ENCODE assay signal across 23 cellular contexts in the genomic region with DNA sequence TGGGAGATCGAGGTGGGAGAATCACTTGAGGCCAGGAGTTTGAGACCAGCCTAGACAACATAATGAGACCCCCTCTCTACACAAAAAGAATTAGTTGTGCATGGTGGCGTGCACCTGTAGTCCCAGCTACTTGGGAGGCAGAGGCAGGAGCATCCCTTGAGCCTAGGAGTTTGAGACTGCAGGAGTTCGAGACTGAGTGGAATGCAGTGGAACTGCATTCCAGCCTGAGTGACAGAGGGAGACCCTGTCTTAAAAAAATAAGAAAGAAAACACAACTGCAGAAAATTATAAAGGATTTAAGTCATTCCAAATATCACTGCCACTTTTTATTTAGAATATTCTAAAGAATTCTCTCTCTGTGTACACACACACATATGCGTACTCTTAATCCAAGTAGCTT.
"Had no signal": no experiment of that assay in that cellular context is flagged by ENCODE, and none has a peak within 500 bp of the region (broad histone marks: within the 10 kb centered on the region; RNA-seq: fewer than 3 reads in every experiment).

No MANE protein-coding gene starts in this region.

- FAIRE-seq: endometrium, endothelial cell of umbilical vein, frontal cortex, keratinocyte had no signal

- H3K27me3 ChIP-seq: colonic mucosa, esophagus muscularis mucosa, foreskin keratinocyte, gastroesophageal sphincter, heart left ventricle, hepatocyte, left lung had no signal

- H3K27ac Mint-ChIP-seq: dendritic cell treated with granulocyte-macrophage colony-stimulating factor and Interleukin-4, amounts not matched to agents 40 ng/mL and 50 ng/mL, for 4 days; effector memory CD8-positive, alpha-beta T cell; endodermal cell; naive thymus-derived CD4-positive, alpha-beta T cell had no signal

- H3K36me3 ChIP-seq: colonic mucosa, left lung had no signal

- H3K9me3 Mint-ChIP-seq: dendritic cell treated with granulocyte-macrophage colony-stimulating factor and Interleukin-4, amounts not matched to agents 40 ng/mL and 50 ng/mL, for 4 days; effector memory CD8-positive, alpha-beta T cell had no signal

- H3K4me1 ChIP-seq: colonic mucosa, esophagus muscularis mucosa, gastroesophageal sphincter, heart left ventricle, left lung, lower lobe of right lung had no signal

- H3K4me1 Mint-ChIP-seq: endodermal cell had no signal

- H3K9me3 ChIP-seq: colonic mucosa, esophagus muscularis mucosa, gastroesophageal sphincter, heart left ventricle, left lung, lower lobe of right lung had no signal

- DNase-seq: colonic mucosa; cortex of kidney; effector CD8-positive, alpha-beta T cell; effector memory CD8-positive, alpha-beta T cell; endodermal cell; foreskin keratinocyte; heart left ventricle; hypothalamus; left cardiac atrium; left lung; left ventricle myocardium superior; lower lobe of right lung; mesenchymal stem cell; midbrain; naive thymus-derived CD4-positive, alpha-beta T cell had no signal

- H3K4me3 Mint-ChIP-seq: dendritic cell treated with granulocyte-macrophage colony-stimulating factor and Interleukin-4, amounts not matched to agents 40 ng/mL and 50 ng/mL, for 4 days; effector memory CD8-positive, alpha-beta T cell; endodermal cell; naive thymus-derived CD4-positive, alpha-beta T cell had no signal

- H3K27ac ChIP-seq: colonic mucosa, esophagus muscularis mucosa, foreskin keratinocyte, gastroesophageal sphincter, heart left ventricle, hepatocyte, left lung, lower lobe of right lung had no signal

- H3K79me2 ChIP-seq: hepatocyte had no signal

- H2AFZ ChIP-seq: hepatocyte had no signal

- H3K4me2 ChIP-seq: hepatocyte had no signal

- H3K4me3 ChIP-seq: colonic mucosa, esophagus muscularis mucosa, gastroesophageal sphincter, heart left ventricle, hepatocyte, left lung, lower lobe of right lung had no signal

- H3K27me3 Mint-ChIP-seq: dendritic cell treated with granulocyte-macrophage colony-stimulating factor and Interleukin-4, amounts not matched to agents 40 ng/mL and 50 ng/mL, for 4 days; effector memory CD8-positive, alpha-beta T cell; naive thymus-derived CD4-positive, alpha-beta T cell had no signal
